ENCODE assay signal across 8 cellular contexts in the genomic region with DNA sequence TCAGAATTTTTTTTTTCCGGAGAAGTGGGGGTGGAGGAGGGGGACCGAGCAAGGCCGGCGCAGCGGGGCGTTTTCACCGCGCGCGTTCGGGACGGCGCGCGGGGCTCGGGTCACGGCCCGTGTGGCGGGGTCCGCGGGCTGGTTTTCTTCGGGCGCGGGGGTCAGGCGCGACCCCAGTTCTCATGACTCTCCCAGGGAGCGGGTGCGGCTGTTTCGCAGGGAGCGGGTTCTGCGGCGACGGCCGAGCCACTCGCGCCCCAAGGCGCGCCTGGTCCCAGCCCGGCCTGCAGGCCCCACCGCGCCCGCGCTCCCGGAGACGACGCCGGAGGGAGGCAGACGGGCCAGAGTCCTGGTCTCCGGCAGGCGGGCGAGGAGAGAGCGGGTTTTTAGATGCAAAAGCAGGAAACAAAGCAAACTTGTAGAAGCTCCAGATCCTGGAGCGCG. TPM values are rescaled to one million over a fixed set of nuclear protein-coding genes. Genes with fewer than 3 reads are reported as not detected.
DNase-seq lines count a peak whose midpoint lies in the region; ATAC-seq and TF ChIP-seq lines count a peak whose summit lies in the region.

No MANE protein-coding gene starts in this region.

- peak overlapping the region in 1 of 2 donors; percentile 62 for H3K4me3 Mint-ChIP-seq in activated T-cell treated with anti-CD3 and anti-CD28 coated beads, Interleukin-2, amount 50 U/mL, for 72 hours
- peak overlapping the region; percentile 97 for H3K4me3 Mint-ChIP-seq in type B pancreatic cell

- peaks cover 30% of the 10 kb centered on the region for H3K4me1 Mint-ChIP-seq in activated T-cell treated with anti-CD3 and anti-CD28 coated beads, Interleukin-2, amount 50 U/mL, for 72 hours (ENCODE audit: low read depth)
- H3K4me1 Mint-ChIP-seq in type B pancreatic cell (ENCODE audit: unreplicated experiment) = peaks cover 33% of the 10 kb centered on the region

- H3K4me3 ChIP-seq in colonic mucosa (peak overlapping the region; percentile 47), mesendoderm (ENCODE audit: low read length) (peak overlapping the region; percentile 92)

- peaks cover 58% of the 10 kb centered on the region for H3K27me3 Mint-ChIP-seq in activated T-cell treated with anti-CD3 and anti-CD28 coated beads, Interleukin-2, amount 50 U/mL, for 72 hours (ENCODE audit: low read depth)
- H3K27me3 Mint-ChIP-seq in type B pancreatic cell = peaks cover 10% of the 10 kb centered on the region

- H3K27me3 ChIP-seq in colonic mucosa (no peaks in the 10 kb centered on the region), mesendoderm (ENCODE audit: insufficient read depth, low read length, poor library complexity) (peaks cover 2% of the 10 kb centered on the region)

- peak overlapping the region; percentile 94 for H3K4ac ChIP-seq in mesendoderm (ENCODE audit: low read depth, low read length)

- DNase-seq in activated T-cell treated with anti-CD3 and anti-CD28 coated beads, Interleukin-2, amount 50 U/mL, for 1 hour = peak; percentile 48
- DNase-seq in activated T-cell treated with anti-CD3 and anti-CD28 coated beads, Interleukin-2, amount 50 U/mL, for 72 hours = no peak
- DNase-seq in colonic mucosa (no peak), mesendoderm (no peak), type B pancreatic cell (ENCODE audit: extremely low spot score, unreplicated experiment) (no peak), NCI-H2107 treated with DMSO at 0.1 percent for 48 hours (lab: John Stamatoyannopoulos, UW; ENCODE audit: unreplicated experiment) (no peak)

- H3K36me3 Mint-ChIP-seq in activated T-cell treated with anti-CD3 and anti-CD28 coated beads, Interleukin-2, amount 50 U/mL, for 72 hours (ENCODE audit: insufficient read depth in 2 of 2) = peaks cover 4 to 6% of the 10 kb centered on the region in 2 donors
- peaks cover 12% of the 10 kb centered on the region for H3K36me3 Mint-ChIP-seq in type B pancreatic cell

- H3K27ac Mint-ChIP-seq in activated T-cell treated with anti-CD3 and anti-CD28 coated beads, Interleukin-2, amount 50 U/mL, for 72 hours = no peak overlapping the region
- peak overlapping the region; percentile 79 for H3K27ac Mint-ChIP-seq in type B pancreatic cell

- peaks cover 39% of the 10 kb centered on the region for H3K79me2 ChIP-seq in mesendoderm (ENCODE audit: control insufficient read depth, insufficient read depth, low read length)

- H3K9ac ChIP-seq in colonic mucosa (ENCODE audit: low read depth in 2 of 2, low read length in 2 of 2) = peak overlapping the region; percentile 86 to 93
- peak overlapping the region; percentile 85 for H3K9ac ChIP-seq in mesendoderm (ENCODE audit: low read length)

- peak overlapping the region; percentile 76 for H3K27ac ChIP-seq in colonic mucosa
- H3K27ac ChIP-seq in mesendoderm (ENCODE audit: low read depth, low read length) = peak overlapping the region; percentile 99

- H3K18ac ChIP-seq in mesendoderm (ENCODE audit: low read length) = peak overlapping the region; percentile 95

- H3K56ac ChIP-seq in mesendoderm (ENCODE audit: low read length) = peak overlapping the region; percentile 97

- H3K9me3 Mint-ChIP-seq in activated T-cell treated with anti-CD3 and anti-CD28 coated beads, Interleukin-2, amount 50 U/mL, for 72 hours = no peaks in the 10 kb centered on the region
- H3K9me3 Mint-ChIP-seq in type B pancreatic cell = no peaks in the 10 kb centered on the region

- no peak for TF ChIP-seq CTCF in colonic mucosa (IDR thresholded peaks at IDR 0.05)
- no peak for TF ChIP-seq CTCF in type B pancreatic cell (conservative IDR thresholded peaks at IDR 0.05)

- H3K4me1 ChIP-seq in colonic mucosa (peaks cover 23% of the 10 kb centered on the region), mesendoderm (ENCODE audit: control insufficient read depth, low read depth, low read length) (peaks cover 8% of the 10 kb centered on the region)

- no peak overlapping the region for H2AK5ac ChIP-seq in mesendoderm (ENCODE audit: low read length)

- H2BK15ac ChIP-seq in mesendoderm (replicated peaks; ENCODE audit: low read depth) = no peak overlapping the region

- peaks cover 15% of the 10 kb centered on the region for H3K79me1 ChIP-seq in mesendoderm (ENCODE audit: low read length)

- no peak for ATAC-seq in activated T-cell treated with anti-CD3 and anti-CD28 coated beads, Interleukin-2, amount 50 U/mL, for 72 hours (replicated peaks in 1 of 2)
- ATAC-seq in HG03442 (IDR thresholded peaks at IDR 0.05; ENCODE audit: unreplicated experiment) (no peak), HG03175 (IDR thresholded peaks at IDR 0.05; ENCODE audit: unreplicated experiment) (no peak)

- peak overlapping the region; percentile 91 for H4K8ac ChIP-seq in mesendoderm (ENCODE audit: low read depth, low read length)

- WGBS in mesendoderm (ENCODE audit: extremely low coverage, insufficient coverage, low lambda C conversion rate) = no CpG with 5 or more reads among the region's 54 CpGs

- H4K5ac ChIP-seq in mesendoderm (ENCODE audit: low read length) = no peak overlapping the region

- H3K23ac ChIP-seq in mesendoderm (ENCODE audit: low read length) = peak overlapping the region; percentile 15

- no peaks in the 10 kb centered on the region for H3K36me3 ChIP-seq in colonic mucosa
- H3K36me3 ChIP-seq in mesendoderm (ENCODE audit: control insufficient read depth, insufficient read depth, low read length) = no peaks in the 10 kb centered on the region

- intact Hi-C loops in colonic mucosa (cut with DNase I) = no loop called here

- H2BK5ac ChIP-seq in mesendoderm (ENCODE audit: low read length) = peak overlapping the region; percentile 44

- no peaks in the 10 kb centered on the region for H3K9me3 ChIP-seq in colonic mucosa

- peak overlapping the region; percentile 22 for H2BK120ac ChIP-seq in mesendoderm (ENCODE audit: low read depth, low read length)

- H3K4me2 ChIP-seq in mesendoderm (ENCODE audit: low read length) = peak overlapping the region; percentile 73

RNA-seq across cellular contexts. Expression of gene BAHCC1, which starts 1.0 kb away (rescaled TPM):
- total RNA-seq in activated T-cell treated with anti-CD3 and anti-CD28 coated beads, Interleukin-2, amount 50 U/mL, for 72 hours = under 1 TPM; 0.02 to 0.14 TPM
- total RNA-seq in colonic mucosa (10 to 100 TPM; 12.5 to 26.3 TPM), type B pancreatic cell (ENCODE audit: low replicate concordance) (23.0 and 74.3 TPM in 2 replicates)
- 1.6 TPM for polyA plus RNA-seq in mesendoderm (2013, experiment 1 of 2)
- polyA plus RNA-seq in mesendoderm (2013, experiment 2 of 2) = 2.1 TPM

Comparison
In these comparisons a context has a peak if more than half of its experiments do, and no peak if none do; other contexts are left out.
1. RNA of gene BAHCC1, which starts 1.0 kb away (total RNA-seq): 23.0 to 74.3 TPM in type B pancreatic cell and 12.5 to 26.3 TPM in colonic mucosa; 0.02 to 0.14 TPM in activated T-cell treated with anti-CD3 and anti-CD28 coated beads, Interleukin-2, amount 50 U/mL, for 72 hours; every median in the first group is over 10 times any median in the second.